ENCODE assay signal across 1 cellular context in the genomic region with DNA sequence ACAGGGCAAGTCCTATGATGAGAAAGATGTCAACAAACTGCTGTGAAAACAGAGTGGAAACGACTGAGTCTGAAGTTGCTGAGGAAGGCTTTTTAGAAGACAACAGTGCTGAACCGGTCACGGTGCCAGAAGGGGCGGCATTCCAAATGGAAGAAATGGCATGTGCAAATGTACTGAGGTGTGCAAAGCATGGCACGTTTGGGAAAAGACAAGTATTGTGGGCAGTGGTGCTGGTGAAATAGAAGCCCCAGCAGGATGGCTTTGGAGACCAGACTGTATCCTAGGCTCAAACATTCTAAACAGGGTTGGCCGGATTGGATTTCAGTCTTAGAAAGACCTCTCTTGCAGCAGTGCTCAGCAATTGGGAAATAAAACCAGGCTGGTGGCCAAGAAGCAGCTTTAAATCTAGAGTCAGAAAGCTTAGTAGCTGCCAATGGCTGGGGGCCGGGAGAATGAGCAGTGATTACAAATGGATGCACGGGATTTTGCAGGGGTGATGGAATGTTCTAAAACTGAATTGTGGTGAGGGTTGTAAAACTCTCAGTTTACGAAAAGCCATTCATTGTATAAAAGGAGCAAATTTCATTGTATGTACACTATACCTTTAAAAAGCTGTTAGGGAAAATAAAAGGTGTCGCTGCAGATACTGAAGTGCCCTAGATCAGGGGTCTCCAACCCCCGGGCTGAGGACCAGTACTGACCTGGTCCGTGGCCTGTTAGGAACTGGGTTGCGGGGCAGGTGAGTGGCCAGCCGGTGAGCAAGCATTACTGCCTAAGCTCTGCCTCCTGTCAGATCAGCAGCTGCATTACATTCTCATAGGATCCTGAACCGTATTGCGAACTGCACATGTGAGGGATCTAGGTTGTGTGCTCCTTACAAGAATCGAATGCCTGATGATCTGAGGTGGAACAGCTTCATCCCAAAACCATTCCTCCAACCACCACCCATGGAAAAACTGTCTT.
TF ChIP-seq lines count a peak whose summit lies in the region.

No MANE protein-coding gene starts in this region.

TF ChIP-seq in IMR-90, 13 proteins besides CTCF, POLR2A, EP300 and RAD21:
- no peak for TF ChIP-seq SMC3 (IDR thresholded peaks at IDR 0.05; ENCODE audit: low read depth, low read length)
- TF ChIP-seq RCOR1 (IDR thresholded peaks at IDR 0.05; ENCODE audit: insufficient replicate concordance, low read length): no peak
- TF ChIP-seq NFE2L2 (IDR thresholded peaks at IDR 0.05; ENCODE audit: low read depth, low read length): no peak
- no peak for TF ChIP-seq MXI1 (IDR thresholded peaks at IDR 0.05; ENCODE audit: borderline replicate concordance, low read depth, low read length)
- peak; percentile 17; the same call in 1 of the 2 replicates for TF ChIP-seq MAZ (IDR thresholded peaks at IDR 0.05; ENCODE audit: borderline replicate concordance, low read depth, low read length)
- 0 out of 2 replicates have a peak, but pooled peaks have one; percentile 16 for TF ChIP-seq CEBPB (IDR thresholded peaks at IDR 0.05; ENCODE audit: low read depth, low read length)
- no peak for TF ChIP-seq CHD1 (IDR thresholded peaks at IDR 0.05; ENCODE audit: low read depth, low read length)
- TF ChIP-seq RFX5 (IDR thresholded peaks at IDR 0.05; ENCODE audit: low read depth, low read length): no peak
- TF ChIP-seq, protein P1, sequence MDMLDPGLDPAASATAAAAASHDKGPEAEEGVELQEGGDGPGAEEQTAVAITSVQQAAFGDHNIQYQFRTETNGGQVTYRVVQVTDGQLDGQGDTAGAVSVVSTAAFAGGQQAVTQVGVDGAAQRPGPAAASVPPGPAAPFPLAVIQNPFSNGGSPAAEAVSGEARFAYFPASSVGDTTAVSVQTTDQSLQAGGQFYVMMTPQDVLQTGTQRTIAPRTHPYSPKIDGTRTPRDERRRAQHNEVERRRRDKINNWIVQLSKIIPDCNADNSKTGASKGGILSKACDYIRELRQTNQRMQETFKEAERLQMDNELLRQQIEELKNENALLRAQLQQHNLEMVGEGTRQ (IDR thresholded peaks at IDR 0.05; ENCODE audit: low read depth, low read length): no peak
- no peak for TF ChIP-seq FOS (IDR thresholded peaks at IDR 0.05; ENCODE audit: low read depth, low read length)
- TF ChIP-seq, protein P2, sequence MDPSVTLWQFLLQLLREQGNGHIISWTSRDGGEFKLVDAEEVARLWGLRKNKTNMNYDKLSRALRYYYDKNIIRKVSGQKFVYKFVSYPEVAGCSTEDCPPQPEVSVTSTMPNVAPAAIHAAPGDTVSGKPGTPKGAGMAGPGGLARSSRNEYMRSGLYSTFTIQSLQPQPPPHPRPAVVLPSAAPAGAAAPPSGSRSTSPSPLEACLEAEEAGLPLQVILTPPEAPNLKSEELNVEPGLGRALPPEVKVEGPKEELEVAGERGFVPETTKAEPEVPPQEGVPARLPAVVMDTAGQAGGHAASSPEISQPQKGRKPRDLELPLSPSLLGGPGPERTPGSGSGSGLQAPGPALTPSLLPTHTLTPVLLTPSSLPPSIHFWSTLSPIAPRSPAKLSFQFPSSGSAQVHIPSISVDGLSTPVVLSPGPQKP (IDR thresholded peaks at IDR 0.05; ENCODE audit: borderline replicate concordance, low read depth, low read length): no peak
- TF ChIP-seq MAFK (IDR thresholded peaks at IDR 0.05; ENCODE audit: low read depth, low read length): no peak
- TF ChIP-seq BHLHE40 (IDR thresholded peaks at IDR 0.05; ENCODE audit: low read depth, low read length): peak; percentile 43; the same call in 1 of the 2 replicates
